Comparison of ENCODE assay signal across 9 cellular contexts in the genomic region with DNA sequence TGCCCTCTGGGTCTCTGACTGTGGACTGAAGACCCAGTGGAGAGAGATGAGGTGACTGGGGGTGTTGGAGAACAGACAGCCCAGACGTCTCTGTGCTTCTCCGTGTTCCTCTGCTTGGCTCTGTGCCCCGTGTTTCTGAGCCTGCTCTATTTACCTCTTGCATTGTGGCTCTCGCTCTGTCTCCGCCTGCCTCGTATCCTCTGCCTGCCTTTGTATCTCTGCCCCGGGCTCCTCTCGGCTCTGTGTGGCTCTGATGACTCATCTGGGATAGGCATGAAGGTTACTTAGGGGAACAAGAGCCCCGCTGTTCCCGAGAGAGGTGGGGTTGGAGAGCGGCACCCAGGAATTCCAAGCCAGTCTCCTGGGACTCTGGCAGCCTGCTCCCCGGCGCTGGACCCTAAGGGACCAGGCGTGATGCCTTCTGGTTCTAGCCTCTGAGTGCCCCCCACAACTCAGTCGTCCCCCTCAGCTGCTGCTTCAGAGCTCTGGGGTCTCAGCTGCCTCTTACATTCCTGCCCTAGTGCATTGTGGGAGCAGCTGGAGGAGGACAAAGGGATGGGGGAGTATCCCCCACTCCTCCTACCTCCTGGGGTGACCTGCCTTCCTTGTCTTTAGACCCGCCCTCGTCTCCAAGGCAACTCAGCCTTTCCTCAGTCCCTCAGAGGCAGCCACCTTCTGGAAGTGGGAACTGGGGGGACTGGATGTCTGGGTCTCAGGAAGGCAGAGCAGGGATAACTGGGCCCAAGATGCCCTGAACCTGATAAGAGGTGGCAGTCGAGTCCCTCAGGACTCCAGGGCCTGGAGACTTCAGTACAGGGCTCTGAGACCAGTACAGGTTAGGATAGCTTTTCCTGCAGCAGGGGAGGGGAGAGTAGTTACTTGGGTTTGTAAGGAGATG. TPM values are rescaled to one million over a fixed set of nuclear protein-coding genes. Genes with fewer than 3 reads are reported as not detected.
DNase-seq lines count a peak whose midpoint lies in the region; ATAC-seq, FAIRE-seq and TF ChIP-seq lines count a peak whose summit lies in the region.
"Had no signal": no experiment of that assay in that cellular context is flagged by ENCODE, and none has a peak within 500 bp of the region (broad histone marks: within the 10 kb centered on the region; RNA-seq: fewer than 3 reads in every experiment).

No MANE protein-coding gene starts in this region.

- H3K9ac ChIP-seq in NT2/D1 (ENCODE audit: insufficient read length, low read depth) (peak overlapping the region; percentile 90), GM12878 (ENCODE audit: control insufficient read depth, insufficient read depth, low read length) (peak overlapping the region; percentile 37; the same call in 1 of the 2 replicates), rectal smooth muscle tissue (ENCODE audit: low read length) (no peak overlapping the region)

- no TSS peak for BruUV-seq in GM12878 (replicated peaks; lab: Mats Ljungman, UMichigan)

- H3K36me3 ChIP-seq in NT2/D1 (ENCODE audit: insufficient read depth, insufficient read length, low read length) (peaks cover 33% of the 10 kb centered on the region), GM12878 (ENCODE audit: control insufficient read depth in 2 of 2, insufficient read depth in 2 of 2, low read length in 1 of 2) (peaks cover 0 to 6% of the 10 kb centered on the region in 2 experiments; a peak in 2 of 4 replicates), rectal smooth muscle tissue (ENCODE audit: control insufficient read depth, insufficient read depth, low read length) (peaks cover 13% of the 10 kb centered on the region)

- TF ChIP-seq CTCF in GM13977 (IDR thresholded peaks at IDR 0.05; ENCODE audit: extremely low read depth, insufficient read depth, missing control alignments) (no peak), GM12878 (IDR thresholded peaks at IDR 0.05 in 2 of 3, conservative IDR thresholded peaks at IDR 0.05 in 1 of 3; ENCODE audit: control insufficient read depth in 2 of 3, extremely low read depth in 1 of 3, insufficient read depth in 1 of 3, low read depth in 3 of 3, low read length in 3 of 3) (no peak)

- H3K4me2 ChIP-seq in GM12878 (ENCODE audit: control insufficient read depth, insufficient read depth) = peak overlapping the region; percentile 99

- POLR2A ChIA-PET in GM12878 (lab: Charles Lee) = interaction anchor here (1.3 to 5.8 kb wide), 3 partner anchors 17 to 28 kb away, joined by 3 to 50 read pairs (median 4); a partner anchor contains a TSS

- ATAC-seq in GM12878 (0 out of 3 replicates have a peak, but pooled peaks have one; percentile 1), GM21576 (IDR thresholded peaks at IDR 0.05; ENCODE audit: unreplicated experiment) (no peak), GM21619 (IDR thresholded peaks at IDR 0.05; ENCODE audit: unreplicated experiment) (no peak)

- intact Hi-C loops in GM12878 (cut with micrococcal nuclease; ENCODE audit: unreplicated experiment) = no loop called here

- 51% methylated on average over 18 of the region's 18 CpGs for WGBS in GM12878 (ENCODE audit: insufficient coverage, insufficient replicate concordance, low lambda C conversion rate, missing lambda C conversion rate)

- no peaks in the 10 kb centered on the region for H3K9me3 ChIP-seq in NT2/D1 (ENCODE audit: insufficient read depth, low read length)
- no peaks in the 10 kb centered on the region for H3K9me3 ChIP-seq in GM12878 (replicated peaks; ENCODE audit: control insufficient read depth, insufficient read depth, low read length)

- H3K4me1 ChIP-seq in NT2/D1 (ENCODE audit: insufficient read depth, insufficient read length) = peaks cover 19% of the 10 kb centered on the region
- H3K4me1 ChIP-seq in GM12878 (ENCODE audit: control insufficient read depth, insufficient read depth, low read length) = peaks cover 34% of the 10 kb centered on the region
- H3K4me1 ChIP-seq in rectal smooth muscle tissue (ENCODE audit: control insufficient read depth, insufficient read depth, low read length) = peaks cover 23% of the 10 kb centered on the region

- H4K20me1 ChIP-seq in GM12878 (ENCODE audit: control insufficient read depth, insufficient read depth) = no peaks in the 10 kb centered on the region

- in situ Hi-C loops in GM13977 (cut with MboI; ENCODE audit: low pct_unique_long_range_greater_than_20kb, low sequenced_read_pairs, unreplicated experiment) (no loop called here), GM12878 (cut with MboI) (no loop called here)

- SMC1A ChIA-PET in GM12878 (lab: Charles Lee; ENCODE audit: uncharacterized antibody, unreplicated experiment) = interaction anchor here (0.6 to 4.9 kb wide), 8 partner anchors 14 to 282 kb away, joined by 3 to 40 read pairs (median 4); a partner anchor contains a TSS

- H3K79me2 ChIP-seq in GM12878 (ENCODE audit: control insufficient read depth, insufficient read depth, low read length) = peaks cover 10% of the 10 kb centered on the region

- FAIRE-seq in GM12878 (lab: Jason Lieb, UNC) = no peak

- H3K27me3 ChIP-seq in NT2/D1 (ENCODE audit: insufficient read depth, insufficient read length) (no peaks in the 10 kb centered on the region), GM12878 (replicated peaks in 1 of 2; ENCODE audit: control insufficient read depth in 2 of 2, insufficient read depth in 2 of 2, low read length in 1 of 2) (no peaks in the 10 kb centered on the region), rectal smooth muscle tissue (ENCODE audit: control insufficient read depth, insufficient read depth, low read length) (no peaks in the 10 kb centered on the region)

- CTCF ChIA-PET in GM12878 (lab: Yijun Ruan, JAX) = interaction anchor here (0.8 to 6.7 kb wide), 4 partner anchors 16 to 201 kb away, joined by 3 to 71 read pairs (median 6); a partner anchor contains a TSS

- H3K27ac ChIP-seq in GM12878 (ENCODE audit: control insufficient read depth, insufficient read depth) (no peak overlapping the region), rectal smooth muscle tissue (ENCODE audit: low read depth, low read length) (peak overlapping the region; percentile 90)

- no peak overlapping the region for H2AFZ ChIP-seq in GM12878 (ENCODE audit: control insufficient read depth, low read depth, low read length)

- RAD21 ChIA-PET in GM12878 (lab: Charles Lee; ENCODE audit: unreplicated experiment) = interaction anchor here (0.5 to 9.6 kb wide), 3 partner anchors 21 to 240 kb away, joined by 3 to 138 read pairs (median 22); a partner anchor contains a TSS

- peak overlapping the region; percentile 63 for H3K4me3 ChIP-seq in NT2/D1 (ENCODE audit: insufficient read length, low read depth)
- H3K4me3 ChIP-seq in GM12878 = peak overlapping the region; percentile 75; the same call in 1 of the 2 replicates
- H3K4me3 ChIP-seq in rectal smooth muscle tissue (ENCODE audit: low read length) = peak overlapping the region; percentile 89

- DNase-seq in 8988T (peak; percentile 79), GM13977 (ENCODE audit: low spot score) (peak; percentile 27), NT2/D1 (ENCODE audit: low read depth, low spot score) (peak; percentile 90), GM12878 (ENCODE audit: low read depth, low spot score) (no peak), iPS DF 4.7 (ENCODE audit: extremely low read depth, low spot score) (peak; percentile 91)

- TF ChIP-seq EP300 in GM12878 (IDR thresholded peaks at IDR 0.05; ENCODE audit: borderline replicate concordance in 1 of 2, control insufficient read depth in 1 of 2, low read depth in 2 of 2, low read length in 2 of 2) = no peak

- TF ChIP-seq RAD21 in GM12878 (IDR thresholded peaks at IDR 0.05; ENCODE audit: insufficient read depth, low read depth, low read length) = no peak

- TF ChIP-seq POLR2A in GM12878 (IDR thresholded peaks at IDR 0.05; ENCODE audit: low read depth, low read length) = no peak

RNA-seq across cellular contexts. Expression of a gene that starts 1.9 kb away (rescaled TPM):
- 83.6 and 88.2 TPM in 2 replicates for total RNA-seq in GM12878 (2013; cell fraction: nucleolus; rRNA removed)
- total RNA-seq in GM12878 (2014; rRNA removed) (17.9 and 18.3 TPM in 2 replicates), GM12878 (2014; rRNA removed; fragmentation: Illumina TruSeq; extraction: Trizol) (11.2 and 11.6 TPM in 2 replicates), GM12878 (2021) (39.0 and 39.9 TPM in 2 replicates)
- 6.3 TPM for polyA plus RNA-seq in GM12878 (2011; ENCODE audit: low read depth)
- polyA plus RNA-seq in GM12878 (2011; rRNA removed) (19.2 and 27.8 TPM in 2 replicates), GM12878 (2014; fragmentation: Illumina TruSeq; extraction: Trizol) (8.0 and 12.2 TPM in 2 replicates), GM12878 (2014; fragmentation: Nextera tagmentation; extraction: Ambion mirVana) (1 to 10 TPM; 1.1 to 2.2 TPM), GM12878 (2014; rRNA removed) (21.5 and 23.0 TPM in 2 replicates), GM12878 (2016; fragmentation: Nextera tagmentation; extraction: Ambion mirVana) (1 to 10 TPM; 8.9 to 9.1 TPM)
- 30.9 and 38.1 TPM in 2 replicates for polyA plus RNA-seq in GM12878 (2011; cell fraction: cytosol; rRNA removed)
- polyA plus RNA-seq in GM12878 (2011; cell fraction: nucleus; rRNA removed) = 128 and 138 TPM in 2 replicates
- polyA plus RNA-seq in GM12878 (2012) = 13.5 and 17.3 TPM in 2 replicates
- polyA minus RNA-seq in GM12878 (2011; rRNA and poly(A)+ RNA removed) = 34.8 and 57.6 TPM in 2 replicates
- polyA minus RNA-seq in GM12878 (2011; cell fraction: cytosol; rRNA and poly(A)+ RNA removed) = 28.7 and 40.0 TPM in 2 replicates
- 42.9 and 58.5 TPM in 2 replicates for polyA minus RNA-seq in GM12878 (2011; cell fraction: nucleus; rRNA and poly(A)+ RNA removed)

RNA-seq across cellular contexts. Expression of a gene that starts 21.8 kb away (rescaled TPM):
- 76.6 and 84.0 TPM in 2 replicates for total RNA-seq in GM12878 (2013; cell fraction: nucleolus; rRNA removed)
- total RNA-seq in GM12878 (2014; rRNA removed) (16.8 and 17.3 TPM in 2 replicates), GM12878 (2014; rRNA removed; fragmentation: Illumina TruSeq; extraction: Trizol) (20.4 and 24.2 TPM in 2 replicates), GM12878 (2021) (43.4 and 43.8 TPM in 2 replicates)
- polyA plus RNA-seq in GM12878 (2011; ENCODE audit: low read depth) = 18.0 TPM
- polyA plus RNA-seq in GM12878 (2011; rRNA removed) (20.8 and 43.4 TPM in 2 replicates), GM12878 (2014; fragmentation: Illumina TruSeq; extraction: Trizol) (39.5 and 40.3 TPM in 2 replicates), GM12878 (2014; fragmentation: Nextera tagmentation; extraction: Ambion mirVana) (1 to 10 TPM; 1.1 to 2.2 TPM), GM12878 (2014; rRNA removed) (41.0 and 55.8 TPM in 2 replicates), GM12878 (2016; fragmentation: Nextera tagmentation; extraction: Ambion mirVana) (10 to 100 TPM in 1 of 2 experiments, 1 to 10 TPM in 1; 9.2 to 12.4 TPM)
- 32.7 and 37.2 TPM in 2 replicates for polyA plus RNA-seq in GM12878 (2011; cell fraction: cytosol; rRNA removed)
- polyA plus RNA-seq in GM12878 (2011; cell fraction: nucleus; rRNA removed) = 184 and 197 TPM in 2 replicates
- polyA plus RNA-seq in GM12878 (2012) = 19.5 and 22.0 TPM in 2 replicates
- polyA minus RNA-seq in GM12878 (2011; rRNA and poly(A)+ RNA removed) = 13.5 and 22.9 TPM in 2 replicates
- 6.8 and 8.7 TPM in 2 replicates for polyA minus RNA-seq in GM12878 (2011; cell fraction: cytosol; rRNA and poly(A)+ RNA removed)
- polyA minus RNA-seq in GM12878 (2011; cell fraction: nucleus; rRNA and poly(A)+ RNA removed) = 27.4 and 34.9 TPM in 2 replicates

RNA-seq across cellular contexts. Expression of a gene that starts 27.8 kb away (rescaled TPM):
- 64.4 and 76.9 TPM in 2 replicates for total RNA-seq in GM12878 (2013; cell fraction: nucleolus; rRNA removed)
- total RNA-seq in GM12878 (2014; rRNA removed) = 61.6 and 70.7 TPM in 2 replicates
- total RNA-seq in GM12878 (2014; rRNA removed; fragmentation: Illumina TruSeq; extraction: Trizol) = 28.2 and 30.3 TPM in 2 replicates
- 64.3 and 71.2 TPM in 2 replicates for total RNA-seq in GM12878 (2021)
- polyA plus RNA-seq in GM12878 (2011; ENCODE audit: low read depth) = 12.9 TPM
- polyA plus RNA-seq in GM12878 (2011; rRNA removed) = 34.6 and 59.9 TPM in 2 replicates
- 41.6 and 56.1 TPM in 2 replicates for polyA plus RNA-seq in GM12878 (2011; cell fraction: cytosol; rRNA removed)
- polyA plus RNA-seq in GM12878 (2011; cell fraction: nucleus; rRNA removed) = 384 and 390 TPM in 2 replicates
- polyA plus RNA-seq in GM12878 (2012) = 29.2 and 30.8 TPM in 2 replicates
- polyA plus RNA-seq in GM12878 (2014; fragmentation: Illumina TruSeq; extraction: Trizol) = 21.8 and 38.1 TPM in 2 replicates
- 1 to 10 TPM; 3.8 to 4.3 TPM for polyA plus RNA-seq in GM12878 (2014; fragmentation: Nextera tagmentation; extraction: Ambion mirVana)
- 56.0 and 56.4 TPM in 2 replicates for polyA plus RNA-seq in GM12878 (2014; rRNA removed)
- polyA plus RNA-seq in GM12878 (2016; fragmentation: Nextera tagmentation; extraction: Ambion mirVana) = 10 to 100 TPM; 47.2 to 51.0 TPM
- 74.7 and 75.1 TPM in 2 replicates for polyA minus RNA-seq in GM12878 (2011; rRNA and poly(A)+ RNA removed)
- 23.5 and 31.3 TPM in 2 replicates for polyA minus RNA-seq in GM12878 (2011; cell fraction: cytosol; rRNA and poly(A)+ RNA removed)
- polyA minus RNA-seq in GM12878 (2011; cell fraction: nucleus; rRNA and poly(A)+ RNA removed) = 56.5 and 70.7 TPM in 2 replicates

RNA-seq across cellular contexts. Expression of a gene that starts 45.7 kb away (rescaled TPM):
- not detected in 2 replicates for total RNA-seq in GM12878 (2013; cell fraction: nucleolus; rRNA removed)
- total RNA-seq in GM12878 (2014; rRNA removed) (0.38 TPM in 1 of 2 replicates, not detected in the other), GM12878 (2014; rRNA removed; fragmentation: Illumina TruSeq; extraction: Trizol) (0.36 TPM in 1 of 2 replicates, not detected in the other), GM12878 (2021) (0.92 and 0.93 TPM in 2 replicates)
- polyA plus RNA-seq in GM12878 (2011; ENCODE audit: low read depth) = not detected
- polyA plus RNA-seq in GM12878 (2011; rRNA removed) (not detected in 2 replicates), GM12878 (2014; fragmentation: Illumina TruSeq; extraction: Trizol) (0.26 TPM in 1 of 2 replicates, not detected in the other), GM12878 (2014; fragmentation: Nextera tagmentation; extraction: Ambion mirVana) (under 1 TPM; 0.31 to 0.53 TPM), GM12878 (2014; rRNA removed) (0.27 TPM in 1 of 2 replicates, not detected in the other), GM12878 (2016; fragmentation: Nextera tagmentation; extraction: Ambion mirVana) (under 1 TPM in 1 of 2 experiments, not detected in 1; 0.15 TPM)
- not detected in 2 replicates for polyA plus RNA-seq in GM12878 (2011; cell fraction: cytosol; rRNA removed)
- polyA plus RNA-seq in GM12878 (2011; cell fraction: nucleus; rRNA removed) = not detected in 2 replicates
- 0.25 TPM in 1 of 2 replicates, not detected in the other for polyA plus RNA-seq in GM12878 (2012)
- 0.36 TPM in 1 of 2 replicates, not detected in the other for polyA minus RNA-seq in GM12878 (2011; rRNA and poly(A)+ RNA removed)
- polyA minus RNA-seq in GM12878 (2011; cell fraction: cytosol; rRNA and poly(A)+ RNA removed) = not detected in 2 replicates
- polyA minus RNA-seq in GM12878 (2011; cell fraction: nucleus; rRNA and poly(A)+ RNA removed) = not detected in 2 replicates
- total RNA-seq: liver had no signal

RNA-seq across cellular contexts. Expression of a gene that starts 54.5 kb away (rescaled TPM):
- total RNA-seq in GM12878 (2013; cell fraction: nucleolus; rRNA removed) = not detected in 2 replicates
- total RNA-seq in GM12878 (2014; rRNA removed) = 0.68 and 0.76 TPM in 2 replicates
- 0.54 and 0.64 TPM in 2 replicates for total RNA-seq in GM12878 (2014; rRNA removed; fragmentation: Illumina TruSeq; extraction: Trizol)
- 0.28 and 0.48 TPM in 2 replicates for total RNA-seq in GM12878 (2021)
- polyA plus RNA-seq in GM12878 (2011; ENCODE audit: low read depth) = 0.09 TPM
- 0.03 TPM in 2 replicates for polyA plus RNA-seq in GM12878 (2011; rRNA removed)
- polyA plus RNA-seq in GM12878 (2011; cell fraction: cytosol; rRNA removed) = 0.04 and 0.05 TPM in 2 replicates
- not detected in 2 replicates for polyA plus RNA-seq in GM12878 (2011; cell fraction: nucleus; rRNA removed)
- polyA plus RNA-seq in GM12878 (2012) = 0.05 and 0.07 TPM in 2 replicates
- 0.73 and 1.4 TPM in 2 replicates for polyA plus RNA-seq in GM12878 (2014; fragmentation: Illumina TruSeq; extraction: Trizol)
- 1 to 10 TPM; 1.2 to 1.4 TPM for polyA plus RNA-seq in GM12878 (2014; fragmentation: Nextera tagmentation; extraction: Ambion mirVana)
- polyA plus RNA-seq in GM12878 (2014; rRNA removed) = 0.79 and 0.83 TPM in 2 replicates
- under 1 TPM; 0.04 to 0.08 TPM for polyA plus RNA-seq in GM12878 (2016; fragmentation: Nextera tagmentation; extraction: Ambion mirVana)
- not detected in 2 replicates for polyA minus RNA-seq in GM12878 (2011; rRNA and poly(A)+ RNA removed)
- polyA minus RNA-seq in GM12878 (2011; cell fraction: cytosol; rRNA and poly(A)+ RNA removed) = not detected in 2 replicates
- polyA minus RNA-seq in GM12878 (2011; cell fraction: nucleus; rRNA and poly(A)+ RNA removed) = not detected in 2 replicates
- polyA plus RNA-seq: liver had no signal
